ENCODE assay signal across 8 cellular contexts in genomic region chr22:40533712-40534378, GRCh38.
DNase-seq lines count a peak whose midpoint lies in the region; ATAC-seq, FAIRE-seq and TF ChIP-seq lines count a peak whose summit lies in the region.

No MANE protein-coding gene starts in this region.

- H3K4me3 ChIP-seq in Jurkat, Clone E6-1 (ENCODE audit: low read length) = peak overlapping the region; percentile 50
- H3K4me3 ChIP-seq in endodermal cell (ENCODE audit: low read length) = peak overlapping the region; percentile 57

- CTCF ChIA-PET in activated CD4-positive, alpha-beta T cell treated with anti-CD3 and anti-CD28 coated beads for 36 hours (lab: Charles Lee) = interaction anchor here (0.6 to 3.2 kb wide), 24 partner anchors 9 to 649 kb away, joined by 3 to 19 read pairs (median 4); partner anchors contain the start of gene MRTFA

- no peak overlapping the region for H3K9ac ChIP-seq in endodermal cell (ENCODE audit: extremely low read depth, low read length, poor library complexity, severe bottlenecking)

- H3K36me3 Mint-ChIP-seq in activated CD4-positive, alpha-beta T cell treated with anti-CD3 and anti-CD28 coated beads for 36 hours (ENCODE audit: low read depth) = peaks cover 7% of the 10 kb centered on the region
- H3K36me3 Mint-ChIP-seq in endodermal cell (ENCODE audit: low read depth) = peaks cover 6% of the 10 kb centered on the region
- peaks cover 19% of the 10 kb centered on the region for H3K36me3 Mint-ChIP-seq in nephron (ENCODE audit: low read depth)
- peaks cover 6% of the 10 kb centered on the region for H3K36me3 Mint-ChIP-seq in type B pancreatic cell

- intact Hi-C loops in activated CD4-positive, alpha-beta T cell treated with anti-CD3 and anti-CD28 coated beads for 36 hours (cut with DNase I, micrococcal nuclease) = loop anchor here (1.0 to 5.0 kb wide), 8 partner anchors 48 to 284 kb away; partner anchors contain the start of gene MRTFA (in 2 of the 2)

- peaks cover 4% of the 10 kb centered on the region for H3K36me3 ChIP-seq in endodermal cell (ENCODE audit: control insufficient read depth, insufficient read depth, low read length)

- POLR2A ChIA-PET in activated CD4-positive, alpha-beta T cell treated with anti-CD3 and anti-CD28 coated beads for 36 hours (lab: Charles Lee) = interaction anchor here (0.5 to 1.5 kb wide), 7 partner anchors 49 to 178 kb away, joined by 3 to 8 read pairs (median 4); partner anchors contain the start of gene MRTFA

- no peak overlapping the region for H3K27ac ChIP-seq in endodermal cell (ENCODE audit: low read depth, low read length)

- H3K4me1 Mint-ChIP-seq in activated CD4-positive, alpha-beta T cell treated with anti-CD3 and anti-CD28 coated beads for 36 hours = peaks cover 66% of the 10 kb centered on the region
- H3K4me1 Mint-ChIP-seq in endodermal cell (peaks cover 34% of the 10 kb centered on the region), nephron (peaks cover 54% of the 10 kb centered on the region), type B pancreatic cell (ENCODE audit: unreplicated experiment) (peaks cover 40% of the 10 kb centered on the region)

- ATAC-seq in activated CD4-positive, alpha-beta T cell treated with anti-CD3 and anti-CD28 coated beads for 36 hours = peak; percentile 88

- peaks cover 8% of the 10 kb centered on the region for H3K9me3 ChIP-seq in endodermal cell (ENCODE audit: control insufficient read depth, low read length)

- peak; percentile 94 for FAIRE-seq in GM19239 (lab: Jason Lieb, UNC)

- TF ChIP-seq CTCF in endodermal cell (conservative IDR thresholded peaks at IDR 0.05) (no peak), nephron (IDR thresholded peaks at IDR 0.05; ENCODE audit: unreplicated experiment in 3 of 3) (no peak), type B pancreatic cell (conservative IDR thresholded peaks at IDR 0.05) (no peak)

- H3K27ac Mint-ChIP-seq in activated CD4-positive, alpha-beta T cell treated with anti-CD3 and anti-CD28 coated beads for 36 hours = peak overlapping the region; percentile 92
- peak overlapping the region; percentile 86 for H3K27ac Mint-ChIP-seq in endodermal cell
- peak overlapping the region; percentile 91 to 94 (median 94) for H3K27ac Mint-ChIP-seq in nephron
- peak overlapping the region; percentile 62 for H3K27ac Mint-ChIP-seq in type B pancreatic cell

- no peaks in the 10 kb centered on the region for H3K27me3 ChIP-seq in endodermal cell (ENCODE audit: control insufficient read depth, insufficient read depth, low read length, poor library complexity, severe bottlenecking)

- H3K4me1 ChIP-seq in endodermal cell (ENCODE audit: control insufficient read depth, insufficient read depth, low read length) = peaks cover 12% of the 10 kb centered on the region

- DNase-seq in AG08395 (ENCODE audit: low spot score) = peak; percentile 54
- DNase-seq in GM19239 (ENCODE audit: insufficient read length, low spot score) = peak; percentile 72
- peak; percentile 96 for DNase-seq in Jurkat, Clone E6-1 (ENCODE audit: low read depth, low spot score)
- peak; percentile 66 for DNase-seq in activated CD4-positive, alpha-beta T cell treated with anti-CD3 and anti-CD28 coated beads for 36 hours
- no peak for DNase-seq in endodermal cell
- DNase-seq in type B pancreatic cell (ENCODE audit: extremely low spot score, unreplicated experiment) = no peak
- DNase-seq in cerebellum (ENCODE audit: low spot score) = no peak

- no peaks in the 10 kb centered on the region for H3K9me3 Mint-ChIP-seq in activated CD4-positive, alpha-beta T cell treated with anti-CD3 and anti-CD28 coated beads for 36 hours (ENCODE audit: low read depth)
- H3K9me3 Mint-ChIP-seq in endodermal cell (peaks cover 16% of the 10 kb centered on the region), nephron (peaks cover 8% of the 10 kb centered on the region), type B pancreatic cell (no peaks in the 10 kb centered on the region)

- no peaks in the 10 kb centered on the region for H3K27me3 Mint-ChIP-seq in activated CD4-positive, alpha-beta T cell treated with anti-CD3 and anti-CD28 coated beads for 36 hours
- H3K27me3 Mint-ChIP-seq in endodermal cell (ENCODE audit: insufficient read depth) (no peaks in the 10 kb centered on the region), nephron (ENCODE audit: low read depth) (no peaks in the 10 kb centered on the region), type B pancreatic cell (no peaks in the 10 kb centered on the region)

- peak overlapping the region; percentile 78 for H3K4me3 Mint-ChIP-seq in activated CD4-positive, alpha-beta T cell treated with anti-CD3 and anti-CD28 coated beads for 36 hours
- H3K4me3 Mint-ChIP-seq in endodermal cell = peak overlapping the region; percentile 32
- peak overlapping the region; percentile 62 to 73 (median 67) for H3K4me3 Mint-ChIP-seq in nephron
- peak overlapping the region; percentile 75 for H3K4me3 Mint-ChIP-seq in type B pancreatic cell

- 0 to 48% methylated on average over 1 to 3 of the region's 4 CpGs for WGBS in endodermal cell (ENCODE audit: insufficient coverage in 1 of 2, insufficient read length in 1 of 2), 2 experiments

Comparison
In these comparisons a context has a peak if more than half of its experiments do, and no peak if none do; other contexts are left out.
1. DNase-seq: peak in AG08395 (single experiment), GM19239 (single experiment), Jurkat, Clone E6-1 (single experiment) and activated CD4-positive, alpha-beta T cell treated with anti-CD3 and anti-CD28 coated beads for 36 hours (single experiment); none in endodermal cell (single experiment), type B pancreatic cell (single experiment) and cerebellum (single experiment).
2. Peak in every context shown above with its lines, with median percentiles within 50 percentile points of each other: H3K27ac Mint-ChIP-seq and H3K4me3 Mint-ChIP-seq.